1 cellular context compared by ENCODE assay signal in genomic region chr1:174051956-174052355, GRCh38.
TF ChIP-seq lines count a peak whose summit lies in the region.

No MANE protein-coding gene starts in this region.

TF ChIP-seq in H1, 55 proteins besides CTCF, POLR2A, EP300 and RAD21 (continued from another document):
- TF ChIP-seq EGR1 (IDR thresholded peaks at IDR 0.05; ENCODE audit: borderline replicate concordance, low read depth, low read length), result no peak
- no peak for TF ChIP-seq CBX5 (IDR thresholded peaks at IDR 0.05; ENCODE audit: low read depth, low read length)
- TF ChIP-seq ATF3 (IDR thresholded peaks at IDR 0.05; ENCODE audit: insufficient read depth, low read depth, low read length), result no peak
